Comparison of ENCODE assay signal across 1 cellular context in the genomic region with DNA sequence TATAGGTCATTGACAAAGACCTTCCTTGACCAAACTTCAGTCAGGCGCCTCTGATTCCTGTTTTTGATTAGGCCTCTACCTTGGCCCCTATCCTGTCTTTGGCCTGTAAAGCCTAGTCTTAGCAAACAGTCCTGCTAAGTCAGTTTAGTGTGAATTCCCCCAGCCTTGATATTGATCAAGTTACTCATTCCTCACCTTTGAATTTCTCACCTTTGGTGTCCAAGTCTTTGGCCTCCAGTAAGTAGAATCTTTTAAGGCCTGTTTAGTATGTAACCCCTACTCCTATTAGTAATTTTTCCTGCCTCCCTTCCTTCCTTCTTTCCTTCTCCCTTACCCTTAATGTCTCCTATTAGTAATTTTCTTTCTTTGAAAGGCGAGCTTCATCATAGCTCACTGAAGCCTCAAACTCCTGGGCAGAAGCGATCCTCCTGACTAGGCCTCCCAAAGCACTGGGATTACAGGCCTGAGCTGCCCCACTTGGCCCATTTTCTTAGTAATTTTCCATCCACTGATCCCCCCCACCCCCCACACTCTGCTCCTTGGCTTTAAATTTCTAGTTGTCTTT.
TF ChIP-seq lines count a peak whose summit lies in the region.

No MANE protein-coding gene starts in this region.

TF ChIP-seq in K562, 482 proteins besides CTCF, POLR2A, EP300 and RAD21 (continued from another document and continues in another):
- TF ChIP-seq, protein P1, sequence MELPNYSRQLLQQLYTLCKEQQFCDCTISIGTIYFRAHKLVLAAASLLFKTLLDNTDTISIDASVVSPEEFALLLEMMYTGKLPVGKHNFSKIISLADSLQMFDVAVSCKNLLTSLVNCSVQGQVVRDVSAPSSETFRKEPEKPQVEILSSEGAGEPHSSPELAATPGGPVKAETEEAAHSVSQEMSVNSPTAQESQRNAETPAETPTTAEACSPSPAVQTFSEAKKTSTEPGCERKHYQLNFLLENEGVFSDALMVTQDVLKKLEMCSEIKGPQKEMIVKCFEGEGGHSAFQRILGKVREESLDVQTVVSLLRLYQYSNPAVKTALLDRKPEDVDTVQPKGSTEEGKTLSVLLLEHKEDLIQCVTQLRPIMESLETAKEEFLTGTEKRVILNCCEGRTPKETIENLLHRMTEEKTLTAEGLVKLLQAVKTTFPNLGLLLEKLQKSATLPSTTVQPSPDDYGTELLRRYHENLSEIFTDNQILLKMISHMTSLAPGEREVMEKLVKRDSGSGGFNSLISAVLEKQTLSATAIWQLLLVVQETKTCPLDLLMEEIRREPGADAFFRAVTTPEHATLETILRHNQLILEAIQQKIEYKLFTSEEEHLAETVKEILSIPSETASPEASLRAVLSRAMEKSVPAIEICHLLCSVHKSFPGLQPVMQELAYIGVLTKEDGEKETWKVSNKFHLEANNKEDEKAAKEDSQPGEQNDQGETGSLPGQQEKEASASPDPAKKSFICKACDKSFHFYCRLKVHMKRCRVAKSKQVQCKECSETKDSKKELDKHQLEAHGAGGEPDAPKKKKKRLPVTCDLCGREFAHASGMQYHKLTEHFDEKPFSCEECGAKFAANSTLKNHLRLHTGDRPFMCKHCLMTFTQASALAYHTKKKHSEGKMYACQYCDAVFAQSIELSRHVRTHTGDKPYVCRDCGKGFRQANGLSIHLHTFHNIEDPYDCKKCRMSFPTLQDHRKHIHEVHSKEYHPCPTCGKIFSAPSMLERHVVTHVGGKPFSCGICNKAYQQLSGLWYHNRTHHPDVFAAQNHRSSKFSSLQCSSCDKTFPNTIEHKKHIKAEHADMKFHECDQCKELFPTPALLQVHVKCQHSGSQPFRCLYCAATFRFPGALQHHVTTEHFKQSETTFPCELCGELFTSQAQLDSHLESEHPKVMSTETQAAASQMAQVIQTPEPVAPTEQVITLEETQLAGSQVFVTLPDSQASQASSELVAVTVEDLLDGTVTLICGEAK (IDR thresholded peaks at IDR 0.05), result peak; percentile 17; the same call in 1 of the 2 replicates
- TF ChIP-seq, protein P1 (CRISPR knock-in tag; IDR thresholded peaks at IDR 0.05), result no peak
- TF ChIP-seq, protein P2, sequence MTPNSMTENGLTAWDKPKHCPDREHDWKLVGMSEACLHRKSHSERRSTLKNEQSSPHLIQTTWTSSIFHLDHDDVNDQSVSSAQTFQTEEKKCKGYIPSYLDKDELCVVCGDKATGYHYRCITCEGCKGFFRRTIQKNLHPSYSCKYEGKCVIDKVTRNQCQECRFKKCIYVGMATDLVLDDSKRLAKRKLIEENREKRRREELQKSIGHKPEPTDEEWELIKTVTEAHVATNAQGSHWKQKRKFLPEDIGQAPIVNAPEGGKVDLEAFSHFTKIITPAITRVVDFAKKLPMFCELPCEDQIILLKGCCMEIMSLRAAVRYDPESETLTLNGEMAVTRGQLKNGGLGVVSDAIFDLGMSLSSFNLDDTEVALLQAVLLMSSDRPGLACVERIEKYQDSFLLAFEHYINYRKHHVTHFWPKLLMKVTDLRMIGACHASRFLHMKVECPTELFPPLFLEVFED (CRISPR knock-in tag; conservative IDR thresholded peaks at IDR 0.05), result 0 out of 2 replicates have a peak, but pooled peaks have one; percentile 56
- peak; percentile 57; the same call in 1 of the 2 replicates for TF ChIP-seq ZNF589 (CRISPR knock-in tag; IDR thresholded peaks at IDR 0.05; ENCODE audit: low read depth)
- TF ChIP-seq SRSF7 (optimal IDR thresholded peaks at IDR 0.05; ENCODE audit: low read depth, low read length), result no peak
- TF ChIP-seq FOXJ2 (tag; IDR thresholded peaks at IDR 0.05), result no peak
- TF ChIP-seq GTF2A2 (tag; IDR thresholded peaks at IDR 0.05), result 0 out of 2 replicates have a peak, but pooled peaks have one; percentile 32
- TF ChIP-seq ZBTB1 (CRISPR knock-in tag; IDR thresholded peaks at IDR 0.05; ENCODE audit: borderline replicate concordance, low read depth), result no peak
- TF ChIP-seq ZNF699 (CRISPR knock-in tag; IDR thresholded peaks at IDR 0.05; ENCODE audit: insufficient replicate concordance), result no peak
- TF ChIP-seq, protein P3, sequence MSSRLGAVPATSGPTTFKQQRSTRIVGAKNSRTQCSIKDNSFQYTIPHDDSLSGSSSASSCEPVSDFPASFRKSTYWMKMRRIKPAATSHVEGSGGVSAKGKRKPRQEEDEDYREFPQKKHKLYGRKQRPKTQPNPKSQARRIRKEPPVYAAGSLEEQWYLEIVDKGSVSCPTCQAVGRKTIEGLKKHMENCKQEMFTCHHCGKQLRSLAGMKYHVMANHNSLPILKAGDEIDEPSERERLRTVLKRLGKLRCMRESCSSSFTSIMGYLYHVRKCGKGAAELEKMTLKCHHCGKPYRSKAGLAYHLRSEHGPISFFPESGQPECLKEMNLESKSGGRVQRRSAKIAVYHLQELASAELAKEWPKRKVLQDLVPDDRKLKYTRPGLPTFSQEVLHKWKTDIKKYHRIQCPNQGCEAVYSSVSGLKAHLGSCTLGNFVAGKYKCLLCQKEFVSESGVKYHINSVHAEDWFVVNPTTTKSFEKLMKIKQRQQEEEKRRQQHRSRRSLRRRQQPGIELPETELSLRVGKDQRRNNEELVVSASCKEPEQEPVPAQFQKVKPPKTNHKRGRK (tag; IDR thresholded peaks at IDR 0.05), result no peak
- TF ChIP-seq, protein P4, sequence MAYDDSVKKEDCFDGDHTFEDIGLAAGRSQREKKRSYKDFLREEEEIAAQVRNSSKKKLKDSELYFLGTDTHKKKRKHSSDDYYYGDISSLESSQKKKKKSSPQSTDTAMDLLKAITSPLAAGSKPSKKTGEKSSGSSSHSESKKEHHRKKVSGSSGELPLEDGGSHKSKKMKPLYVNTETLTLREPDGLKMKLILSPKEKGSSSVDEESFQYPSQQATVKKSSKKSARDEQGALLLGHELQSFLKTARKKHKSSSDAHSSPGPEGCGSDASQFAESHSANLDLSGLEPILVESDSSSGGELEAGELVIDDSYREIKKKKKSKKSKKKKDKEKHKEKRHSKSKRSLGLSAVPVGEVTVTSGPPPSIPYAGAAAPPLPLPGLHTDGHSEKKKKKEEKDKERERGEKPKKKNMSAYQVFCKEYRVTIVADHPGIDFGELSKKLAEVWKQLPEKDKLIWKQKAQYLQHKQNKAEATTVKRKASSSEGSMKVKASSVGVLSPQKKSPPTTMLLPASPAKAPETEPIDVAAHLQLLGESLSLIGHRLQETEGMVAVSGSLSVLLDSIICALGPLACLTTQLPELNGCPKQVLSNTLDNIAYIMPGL (CRISPR knock-in tag; IDR thresholded peaks at IDR 0.05), result no peak
- TF ChIP-seq, protein P5, sequence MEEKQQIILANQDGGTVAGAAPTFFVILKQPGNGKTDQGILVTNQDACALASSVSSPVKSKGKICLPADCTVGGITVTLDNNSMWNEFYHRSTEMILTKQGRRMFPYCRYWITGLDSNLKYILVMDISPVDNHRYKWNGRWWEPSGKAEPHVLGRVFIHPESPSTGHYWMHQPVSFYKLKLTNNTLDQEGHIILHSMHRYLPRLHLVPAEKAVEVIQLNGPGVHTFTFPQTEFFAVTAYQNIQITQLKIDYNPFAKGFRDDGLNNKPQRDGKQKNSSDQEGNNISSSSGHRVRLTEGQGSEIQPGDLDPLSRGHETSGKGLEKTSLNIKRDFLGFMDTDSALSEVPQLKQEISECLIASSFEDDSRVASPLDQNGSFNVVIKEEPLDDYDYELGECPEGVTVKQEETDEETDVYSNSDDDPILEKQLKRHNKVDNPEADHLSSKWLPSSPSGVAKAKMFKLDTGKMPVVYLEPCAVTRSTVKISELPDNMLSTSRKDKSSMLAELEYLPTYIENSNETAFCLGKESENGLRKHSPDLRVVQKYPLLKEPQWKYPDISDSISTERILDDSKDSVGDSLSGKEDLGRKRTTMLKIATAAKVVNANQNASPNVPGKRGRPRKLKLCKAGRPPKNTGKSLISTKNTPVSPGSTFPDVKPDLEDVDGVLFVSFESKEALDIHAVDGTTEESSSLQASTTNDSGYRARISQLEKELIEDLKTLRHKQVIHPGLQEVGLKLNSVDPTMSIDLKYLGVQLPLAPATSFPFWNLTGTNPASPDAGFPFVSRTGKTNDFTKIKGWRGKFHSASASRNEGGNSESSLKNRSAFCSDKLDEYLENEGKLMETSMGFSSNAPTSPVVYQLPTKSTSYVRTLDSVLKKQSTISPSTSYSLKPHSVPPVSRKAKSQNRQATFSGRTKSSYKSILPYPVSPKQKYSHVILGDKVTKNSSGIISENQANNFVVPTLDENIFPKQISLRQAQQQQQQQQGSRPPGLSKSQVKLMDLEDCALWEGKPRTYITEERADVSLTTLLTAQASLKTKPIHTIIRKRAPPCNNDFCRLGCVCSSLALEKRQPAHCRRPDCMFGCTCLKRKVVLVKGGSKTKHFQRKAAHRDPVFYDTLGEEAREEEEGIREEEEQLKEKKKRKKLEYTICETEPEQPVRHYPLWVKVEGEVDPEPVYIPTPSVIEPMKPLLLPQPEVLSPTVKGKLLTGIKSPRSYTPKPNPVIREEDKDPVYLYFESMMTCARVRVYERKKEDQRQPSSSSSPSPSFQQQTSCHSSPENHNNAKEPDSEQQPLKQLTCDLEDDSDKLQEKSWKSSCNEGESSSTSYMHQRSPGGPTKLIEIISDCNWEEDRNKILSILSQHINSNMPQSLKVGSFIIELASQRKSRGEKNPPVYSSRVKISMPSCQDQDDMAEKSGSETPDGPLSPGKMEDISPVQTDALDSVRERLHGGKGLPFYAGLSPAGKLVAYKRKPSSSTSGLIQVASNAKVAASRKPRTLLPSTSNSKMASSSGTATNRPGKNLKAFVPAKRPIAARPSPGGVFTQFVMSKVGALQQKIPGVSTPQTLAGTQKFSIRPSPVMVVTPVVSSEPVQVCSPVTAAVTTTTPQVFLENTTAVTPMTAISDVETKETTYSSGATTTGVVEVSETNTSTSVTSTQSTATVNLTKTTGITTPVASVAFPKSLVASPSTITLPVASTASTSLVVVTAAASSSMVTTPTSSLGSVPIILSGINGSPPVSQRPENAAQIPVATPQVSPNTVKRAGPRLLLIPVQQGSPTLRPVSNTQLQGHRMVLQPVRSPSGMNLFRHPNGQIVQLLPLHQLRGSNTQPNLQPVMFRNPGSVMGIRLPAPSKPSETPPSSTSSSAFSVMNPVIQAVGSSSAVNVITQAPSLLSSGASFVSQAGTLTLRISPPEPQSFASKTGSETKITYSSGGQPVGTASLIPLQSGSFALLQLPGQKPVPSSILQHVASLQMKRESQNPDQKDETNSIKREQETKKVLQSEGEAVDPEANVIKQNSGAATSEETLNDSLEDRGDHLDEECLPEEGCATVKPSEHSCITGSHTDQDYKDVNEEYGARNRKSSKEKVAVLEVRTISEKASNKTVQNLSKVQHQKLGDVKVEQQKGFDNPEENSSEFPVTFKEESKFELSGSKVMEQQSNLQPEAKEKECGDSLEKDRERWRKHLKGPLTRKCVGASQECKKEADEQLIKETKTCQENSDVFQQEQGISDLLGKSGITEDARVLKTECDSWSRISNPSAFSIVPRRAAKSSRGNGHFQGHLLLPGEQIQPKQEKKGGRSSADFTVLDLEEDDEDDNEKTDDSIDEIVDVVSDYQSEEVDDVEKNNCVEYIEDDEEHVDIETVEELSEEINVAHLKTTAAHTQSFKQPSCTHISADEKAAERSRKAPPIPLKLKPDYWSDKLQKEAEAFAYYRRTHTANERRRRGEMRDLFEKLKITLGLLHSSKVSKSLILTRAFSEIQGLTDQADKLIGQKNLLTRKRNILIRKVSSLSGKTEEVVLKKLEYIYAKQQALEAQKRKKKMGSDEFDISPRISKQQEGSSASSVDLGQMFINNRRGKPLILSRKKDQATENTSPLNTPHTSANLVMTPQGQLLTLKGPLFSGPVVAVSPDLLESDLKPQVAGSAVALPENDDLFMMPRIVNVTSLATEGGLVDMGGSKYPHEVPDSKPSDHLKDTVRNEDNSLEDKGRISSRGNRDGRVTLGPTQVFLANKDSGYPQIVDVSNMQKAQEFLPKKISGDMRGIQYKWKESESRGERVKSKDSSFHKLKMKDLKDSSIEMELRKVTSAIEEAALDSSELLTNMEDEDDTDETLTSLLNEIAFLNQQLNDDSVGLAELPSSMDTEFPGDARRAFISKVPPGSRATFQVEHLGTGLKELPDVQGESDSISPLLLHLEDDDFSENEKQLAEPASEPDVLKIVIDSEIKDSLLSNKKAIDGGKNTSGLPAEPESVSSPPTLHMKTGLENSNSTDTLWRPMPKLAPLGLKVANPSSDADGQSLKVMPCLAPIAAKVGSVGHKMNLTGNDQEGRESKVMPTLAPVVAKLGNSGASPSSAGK (IDR thresholded peaks at IDR 0.05), result peak; percentile 29; the same call in 1 of the 2 replicates
- TF ChIP-seq, protein P6, sequence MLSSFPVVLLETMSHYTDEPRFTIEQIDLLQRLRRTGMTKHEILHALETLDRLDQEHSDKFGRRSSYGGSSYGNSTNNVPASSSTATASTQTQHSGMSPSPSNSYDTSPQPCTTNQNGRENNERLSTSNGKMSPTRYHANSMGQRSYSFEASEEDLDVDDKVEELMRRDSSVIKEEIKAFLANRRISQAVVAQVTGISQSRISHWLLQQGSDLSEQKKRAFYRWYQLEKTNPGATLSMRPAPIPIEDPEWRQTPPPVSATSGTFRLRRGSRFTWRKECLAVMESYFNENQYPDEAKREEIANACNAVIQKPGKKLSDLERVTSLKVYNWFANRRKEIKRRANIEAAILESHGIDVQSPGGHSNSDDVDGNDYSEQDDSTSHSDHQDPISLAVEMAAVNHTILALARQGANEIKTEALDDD (IDR thresholded peaks at IDR 0.05), result 0 out of 2 replicates have a peak, but pooled peaks have one; percentile 13
- TF ChIP-seq MYBL2 (IDR thresholded peaks at IDR 0.05; ENCODE audit: low read depth), result no peak
- TF ChIP-seq MYBL2 (CRISPR knock-in tag; IDR thresholded peaks at IDR 0.05; ENCODE audit: borderline replicate concordance), result no peak
- TF ChIP-seq, protein P7, sequence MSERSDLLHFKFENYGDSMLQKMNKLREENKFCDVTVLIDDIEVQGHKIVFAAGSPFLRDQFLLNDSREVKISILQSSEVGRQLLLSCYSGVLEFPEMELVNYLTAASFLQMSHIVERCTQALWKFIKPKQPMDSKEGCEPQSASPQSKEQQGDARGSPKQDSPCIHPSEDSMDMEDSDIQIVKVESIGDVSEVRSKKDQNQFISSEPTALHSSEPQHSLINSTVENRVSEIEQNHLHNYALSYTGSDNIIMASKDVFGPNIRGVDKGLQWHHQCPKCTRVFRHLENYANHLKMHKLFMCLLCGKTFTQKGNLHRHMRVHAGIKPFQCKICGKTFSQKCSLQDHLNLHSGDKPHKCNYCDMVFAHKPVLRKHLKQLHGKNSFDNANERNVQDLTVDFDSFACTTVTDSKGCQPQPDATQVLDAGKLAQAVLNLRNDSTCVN (CRISPR knock-in tag; IDR thresholded peaks at IDR 0.05), result no peak
- TF ChIP-seq ZNF561 (CRISPR knock-in tag; conservative IDR thresholded peaks at IDR 0.05), result no peak
